15 cellular contexts compared by ENCODE assay signal in genomic region chrX:69107231-69107739, GRCh38. TPM values are rescaled to one million over a fixed set of nuclear protein-coding genes. Genes with fewer than 3 reads are reported as not detected.
A peak's percentile ranks its signal among the peaks of the same experiment; 100 is the strongest.
DNase-seq lines count a peak whose midpoint lies in the region; ATAC-seq and TF ChIP-seq lines count a peak whose summit lies in the region.
"Had no signal": no experiment of that assay in that cellular context is flagged by ENCODE, and none has a peak within 500 bp of the region (broad histone marks: within the 10 kb centered on the region; RNA-seq: fewer than 3 reads in every experiment).

No MANE protein-coding gene starts in this region.

- no peak for ATAC-seq in GM19467 (IDR thresholded peaks at IDR 0.05; ENCODE audit: unreplicated experiment)
- ATAC-seq: heart left ventricle, T-helper 17 cell had no signal

- peak overlapping the region; percentile 17 for H3K4me2 ChIP-seq in neural progenitor cell

- peaks cover 22% of the 10 kb centered on the region for H3K4me1 ChIP-seq in NT2/D1 (ENCODE audit: insufficient read depth, insufficient read length)
- H3K4me1 ChIP-seq in left ventricle myocardium inferior, result no peaks in the 10 kb centered on the region
- peaks cover 21% of the 10 kb centered on the region for H3K4me1 ChIP-seq in neural progenitor cell

- H3F3A ChIP-seq in neural progenitor cell (ENCODE audit: low read depth), result peaks cover 7% of the 10 kb centered on the region

- H3K27ac ChIP-seq in left ventricle myocardium inferior (replicated peaks) (no peak overlapping the region), neural progenitor cell (no peak overlapping the region)
- H3K27ac ChIP-seq: heart left ventricle had no signal

- H3K79me2 ChIP-seq in neural progenitor cell (ENCODE audit: low read depth), result no peaks in the 10 kb centered on the region

- H3K27me3 ChIP-seq in NT2/D1 (ENCODE audit: insufficient read depth, insufficient read length), result no peaks in the 10 kb centered on the region
- no peaks in the 10 kb centered on the region for H3K27me3 ChIP-seq in left ventricle myocardium inferior (ENCODE audit: low read depth)
- H3K27me3 ChIP-seq in neural progenitor cell, result no peaks in the 10 kb centered on the region

- peaks cover 47% of the 10 kb centered on the region for H3K4me1 Mint-ChIP-seq in neural progenitor cell
- H3K4me1 Mint-ChIP-seq: activated CD4-positive, alpha-beta T cell treated with anti-CD3 and anti-CD28 coated beads, Interleukin-2, amount 10 ng/mL, durations not matched to agents 24 days and 14 days; T-helper 17 cell had no signal

- no peaks in the 10 kb centered on the region for H4K20me1 ChIP-seq in neural progenitor cell (ENCODE audit: low read depth)

- peaks cover 6% of the 10 kb centered on the region for H3K27me3 Mint-ChIP-seq in neural progenitor cell (ENCODE audit: insufficient read depth, low read depth)
- H3K27me3 Mint-ChIP-seq: activated CD4-positive, alpha-beta T cell treated with anti-CD3 and anti-CD28 coated beads, Interleukin-2, amount 10 ng/mL, durations not matched to agents 24 days and 14 days had no signal

- no peak overlapping the region for H2AFZ ChIP-seq in neural progenitor cell (replicated peaks)

- H3K36me3 ChIP-seq in NT2/D1 (ENCODE audit: insufficient read depth, insufficient read length, low read length), result no peaks in the 10 kb centered on the region
- no peaks in the 10 kb centered on the region for H3K36me3 ChIP-seq in left ventricle myocardium inferior
- H3K36me3 ChIP-seq in neural progenitor cell, result no peaks in the 10 kb centered on the region
- H3K36me3 ChIP-seq: heart left ventricle had no signal

- intact Hi-C loops in left ventricle myocardium inferior (cut with micrococcal nuclease), result no loop called here

- H3K27ac Mint-ChIP-seq in neural progenitor cell, result peak overlapping the region; percentile 6
- H3K27ac Mint-ChIP-seq: activated CD4-positive, alpha-beta T cell treated with anti-CD3 and anti-CD28 coated beads, Interleukin-2, amount 10 ng/mL, durations not matched to agents 24 days and 14 days; T-helper 17 cell had no signal

- peaks cover 9% of the 10 kb centered on the region for H3K9me3 Mint-ChIP-seq in neural progenitor cell
- H3K9me3 Mint-ChIP-seq: activated CD4-positive, alpha-beta T cell treated with anti-CD3 and anti-CD28 coated beads, Interleukin-2, amount 10 ng/mL, durations not matched to agents 24 days and 14 days had no signal

- DNase-seq in CMK (ENCODE audit: low read depth) (peak; percentile 7), NT2/D1 (ENCODE audit: low read depth, low spot score) (peak; percentile 71), left ventricle myocardium inferior (peak; percentile 20), neural progenitor cell (ENCODE audit: low spot score) (peak; percentile 56), middle frontal gyrus (ENCODE audit: extremely low spot score, low spot score) (no peak)
- DNase-seq in activated naive CD4-positive, alpha-beta T cell (lab: John Stamatoyannopoulos, UW), result no peak
- no peak for DNase-seq in activated CD4-positive, alpha-beta T cell treated with anti-CD3 and anti-CD28 coated beads for 4 hours
- DNase-seq: activated CD4-positive, alpha-beta T cell treated with anti-CD3 and anti-CD28 coated beads, Interleukin-2, amount 10 ng/mL, durations not matched to agents 24 days and 14 days; caudate nucleus; NCI-H2171 treated with DMSO at 0.1 percent for 48 hours; stimulated activated CD4-positive, alpha-beta T cell treated with anti-CD3 and anti-CD28 coated beads, Interleukin-2, amount 100 ng/mL, for 48 hours; stimulated activated naive CD4-positive, alpha-beta T cell treated with Interleukin-2 at 50 U/mL for 16 hours; T-helper 17 cell had no signal

- H3K9ac ChIP-seq in NT2/D1 (ENCODE audit: insufficient read length, low read depth) (peak overlapping the region; percentile 68), neural progenitor cell (no peak overlapping the region)

- H3K9me3 ChIP-seq in NT2/D1 (ENCODE audit: insufficient read depth, low read length), result no peaks in the 10 kb centered on the region
- H3K9me3 ChIP-seq in left ventricle myocardium inferior (replicated peaks), result no peaks in the 10 kb centered on the region
- no peaks in the 10 kb centered on the region for H3K9me3 ChIP-seq in neural progenitor cell (ENCODE audit: low read depth)
- H3K9me3 ChIP-seq: heart left ventricle had no signal

- TF ChIP-seq CTCF in left ventricle myocardium inferior (IDR thresholded peaks at IDR 0.05; ENCODE audit: borderline replicate concordance) (no peak), neural progenitor cell (IDR thresholded peaks at IDR 0.05) (no peak)

- H3K4me3 ChIP-seq in NT2/D1 (ENCODE audit: insufficient read length, low read depth) (no peak overlapping the region), left ventricle myocardium inferior (no peak overlapping the region), neural progenitor cell (no peak overlapping the region)
- H3K4me3 ChIP-seq: heart left ventricle had no signal

- H3K4me3 Mint-ChIP-seq in neural progenitor cell, result no peak overlapping the region
- H3K4me3 Mint-ChIP-seq: activated CD4-positive, alpha-beta T cell treated with anti-CD3 and anti-CD28 coated beads, Interleukin-2, amount 10 ng/mL, durations not matched to agents 24 days and 14 days; T-helper 17 cell had no signal

- H3K36me3 Mint-ChIP-seq in neural progenitor cell, result no peaks in the 10 kb centered on the region

RNA-seq across cellular contexts. Expression of gene PJA1, which starts 58.0 kb away (rescaled TPM):
- total RNA-seq in left ventricle myocardium inferior (18.2 TPM), neural progenitor cell (ENCODE audit: low replicate concordance) (53.6 and 62.1 TPM in 2 replicates)

Comparison
In these comparisons a context has a peak if more than half of its experiments do, and no peak if none do; other contexts are left out.
1. DNase-seq: peak in CMK (single experiment), NT2/D1 (single experiment), left ventricle myocardium inferior (single experiment) and neural progenitor cell (single experiment); none in middle frontal gyrus (single experiment), activated naive CD4-positive, alpha-beta T cell (0 of 4) and activated CD4-positive, alpha-beta T cell treated with anti-CD3 and anti-CD28 coated beads for 4 hours (0 of 2).